16 cellular contexts compared by ENCODE assay signal in the genomic region with DNA sequence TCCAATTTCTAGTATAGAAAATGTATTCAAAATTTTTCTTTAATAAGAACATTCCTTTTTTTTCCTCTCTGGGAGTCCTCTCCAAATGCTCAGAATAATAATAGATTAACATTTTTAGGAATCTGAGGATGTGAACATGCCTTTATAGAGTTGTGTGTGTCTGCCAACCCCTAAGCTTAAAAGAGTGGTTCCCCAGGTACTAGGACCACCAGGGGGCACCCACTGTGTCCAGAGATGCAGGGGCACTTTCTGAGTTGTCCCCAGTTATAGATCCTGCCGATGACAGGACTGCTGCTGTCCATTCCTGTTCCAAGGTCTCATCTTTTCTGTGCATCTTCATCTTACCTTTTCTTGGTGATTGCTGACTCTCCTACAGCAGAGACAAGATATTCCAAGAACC. TPM values are rescaled to one million over a fixed set of nuclear protein-coding genes. Genes with fewer than 3 reads are reported as not detected.
DNase-seq lines count a peak whose midpoint lies in the region; ATAC-seq and TF ChIP-seq lines count a peak whose summit lies in the region.
"Had no signal": no experiment of that assay in that cellular context is flagged by ENCODE, and none has a peak within 500 bp of the region (broad histone marks: within the 10 kb centered on the region; RNA-seq: fewer than 3 reads in every experiment).

No MANE protein-coding gene starts in this region.

- WGBS in GM23248 (ENCODE audit: low coverage in 1 of 2, low lambda C conversion rate in 2 of 2, missing lambda C conversion rate in 2 of 2), 2 experiments, result 56 to 60% methylated on average over 1 of the region's 1 CpG
- 85 to 87% methylated on average over 1 of the region's 1 CpG for WGBS in sigmoid colon, 2 donors

- H4K20me1 ChIP-seq in GM23248 (ENCODE audit: insufficient read depth), result no peaks in the 10 kb centered on the region

- H3K36me3 Mint-ChIP-seq in T-helper 17 cell (ENCODE audit: low read depth), result no peaks in the 10 kb centered on the region

- no peaks in the 10 kb centered on the region for H3K79me2 ChIP-seq in GM23248 (ENCODE audit: insufficient read depth)

- H3K27ac Mint-ChIP-seq in T-helper 17 cell, result peak overlapping the region; percentile 45

- 0 out of 2 replicates have a peak overlapping the region, but pooled peaks have one; percentile 15 for H3K9ac ChIP-seq in GM23248

- H2AFZ ChIP-seq in GM23248, result no peak overlapping the region

- peak; percentile 12 for DNase-seq in COLO668 (lab: John Stamatoyannopoulos, UW; ENCODE audit: unreplicated experiment)
- no peak for DNase-seq in GM23248
- DNase-seq in T-helper 17 cell, result no peak
- no peak for DNase-seq in fibroblast of villous mesenchyme (ENCODE audit: low read depth)
- DNase-seq in KG1 (lab: John Stamatoyannopoulos, UW), result no peak
- no peak for DNase-seq in sigmoid colon
- DNase-seq: activated CD4-positive, alpha-beta T cell treated with anti-CD3 and anti-CD28 coated beads, Interleukin-2, amount 50 U/mL, for 1 hour; activated gamma-delta T cell treated with Interleukin-2 at 50 U/mL for 16 hours; foreskin melanocyte; kidney glomerular epithelial cell; NCI-H1417 treated with DMSO at 0.1 percent for 48 hours; NCI-H774; thyroid gland had no signal

- no peak for TF ChIP-seq EP300 in sigmoid colon (IDR thresholded peaks at IDR 0.05)

- peaks cover 28% of the 10 kb centered on the region for H3K4me1 Mint-ChIP-seq in T-helper 17 cell

- H3K4me2 ChIP-seq in GM23248 (ENCODE audit: unreplicated experiment), result no peak overlapping the region

- TF ChIP-seq CTCF in fibroblast of villous mesenchyme (IDR thresholded peaks at IDR 0.05; ENCODE audit: insufficient read depth, low read depth, low read length), result peak; percentile 31
- TF ChIP-seq CTCF in sigmoid colon (IDR thresholded peaks at IDR 0.05), result no peak

- H3K9me2 ChIP-seq in GM23248 (ENCODE audit: insufficient read depth), result no peaks in the 10 kb centered on the region

- ATAC-seq in T-helper 17 cell (no peak), HG03520 (IDR thresholded peaks at IDR 0.05; ENCODE audit: unreplicated experiment) (no peak), GM21576 (IDR thresholded peaks at IDR 0.05; ENCODE audit: unreplicated experiment) (no peak)
- ATAC-seq: sciatic nerve had no signal

- H3F3A ChIP-seq in GM23248 (ENCODE audit: insufficient read depth), result peaks cover 63% of the 10 kb centered on the region

- no peaks in the 10 kb centered on the region for H3K36me3 ChIP-seq in GM23248 (ENCODE audit: low read depth)
- no peaks in the 10 kb centered on the region for H3K36me3 ChIP-seq in sigmoid colon
- H3K36me3 ChIP-seq: thyroid gland had no signal

- no peak overlapping the region for H3K4me3 ChIP-seq in GM23248
- no peak overlapping the region for H3K4me3 ChIP-seq in fibroblast of villous mesenchyme (ENCODE audit: low read depth, low read length)
- H3K4me3 ChIP-seq in sigmoid colon, result no peak overlapping the region
- H3K4me3 ChIP-seq: thyroid gland had no signal

- in situ Hi-C loops in GM23248 (cut with MboI), result no loop called here

- H3K9me3 ChIP-seq in GM23248 (ENCODE audit: low read depth) (no peaks in the 10 kb centered on the region), T-helper 17 cell (ENCODE audit: control insufficient read depth, low read length, poor library complexity, severe bottlenecking) (no peaks in the 10 kb centered on the region), sigmoid colon (no peaks in the 10 kb centered on the region)
- H3K9me3 ChIP-seq: thyroid gland had no signal

- intact Hi-C loops in sigmoid colon (cut with DNase I), result no loop called here

- no peak overlapping the region for H3K4me3 Mint-ChIP-seq in T-helper 17 cell

- TF ChIP-seq POLR2A in sigmoid colon (IDR thresholded peaks at IDR 0.05), result no peak

- H3K27ac ChIP-seq in GM23248, result peak overlapping the region; percentile 100
- H3K27ac ChIP-seq in sigmoid colon, result peak overlapping the region in 1 of 4 donors; percentile 97
- H3K27ac ChIP-seq: thyroid gland had no signal

- H3K27me3 Mint-ChIP-seq in T-helper 17 cell, result no peaks in the 10 kb centered on the region

- H3K27me3 ChIP-seq in GM23248 (replicated peaks; ENCODE audit: insufficient read depth), result no peaks in the 10 kb centered on the region
- no peaks in the 10 kb centered on the region for H3K27me3 ChIP-seq in sigmoid colon
- H3K27me3 ChIP-seq: thyroid gland had no signal

- peaks cover 43% of the 10 kb centered on the region for H3K4me1 ChIP-seq in GM23248 (ENCODE audit: insufficient read depth)
- H3K4me1 ChIP-seq in sigmoid colon, result peaks cover 0 to 43% (median 40%) of the 10 kb centered on the region in 4 donors

RNA-seq across cellular contexts. Expression of gene MICAL2, which starts 27.0 kb away (rescaled TPM):
- 158 and 182 TPM in 2 replicates for total RNA-seq in GM23248 (2014; rRNA removed; shearing (Covaris generic))
- polyA plus RNA-seq in GM23248 (2016; fragmentation: Nextera tagmentation; extraction: Ambion mirVana) (81.6 and 83.3 TPM in 2 replicates), sigmoid colon (10 to 100 TPM; 36.6 to 92.2 (median 91.1) TPM)
- total RNA-seq in T-helper 17 cell (10 to 100 TPM; 52.0 to 66.9 TPM), fibroblast of villous mesenchyme (164 and 323 TPM in 2 replicates), sigmoid colon (100 to 1,000 TPM; 115 to 145 (median 130) TPM)
